ENCODE assay signal across 17 cellular contexts in the genomic region with DNA sequence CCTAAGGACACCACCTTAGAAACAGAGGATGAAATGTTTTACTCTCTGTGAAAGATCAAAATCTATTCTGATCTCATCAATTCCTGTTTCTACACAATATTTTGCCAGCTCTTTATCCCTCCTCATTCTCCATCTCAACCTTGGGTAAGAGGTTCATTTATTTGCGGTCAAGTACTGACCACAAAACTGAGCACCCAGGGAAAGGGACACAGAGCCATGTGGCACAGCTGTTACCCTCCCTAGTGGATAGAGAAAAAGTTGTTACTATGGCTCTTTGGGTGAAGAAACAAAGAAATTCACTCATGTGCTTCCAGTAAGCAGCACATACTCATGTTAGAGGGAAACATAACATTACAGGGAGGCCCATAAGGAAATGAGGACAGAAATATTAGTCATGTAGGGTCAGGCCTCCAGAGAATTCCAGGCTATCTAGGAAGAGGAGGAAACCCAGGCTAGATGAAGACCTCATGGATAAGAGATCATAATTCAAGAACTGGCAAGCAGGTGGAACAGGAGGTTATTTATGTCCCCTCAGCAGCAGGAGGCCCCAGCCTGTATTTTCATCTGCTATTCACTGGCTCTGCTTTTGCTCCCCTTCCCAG.
DNase-seq lines count a peak whose midpoint lies in the region; TF ChIP-seq lines count a peak whose summit lies in the region.
"Had no signal": no experiment of that assay in that cellular context is flagged by ENCODE, and none has a peak within 500 bp of the region (broad histone marks: within the 10 kb centered on the region; RNA-seq: fewer than 3 reads in every experiment).

No MANE protein-coding gene starts in this region.

- DNase-seq in GF-D8 (lab: John Stamatoyannopoulos, UW) (peak; percentile 38), NCI-H146 treated with DMSO at 0.1 percent for 48 hours (lab: John Stamatoyannopoulos, UW; ENCODE audit: unreplicated experiment) (peak; percentile 57), fibroblast of the aortic adventitia (ENCODE audit: low read depth) (peak; percentile 46), pulmonary artery endothelial cell (ENCODE audit: low read depth, low spot score) (peak; percentile 32), GOT3 (lab: John Stamatoyannopoulos, UW) (no peak), chondrocyte (ENCODE audit: low spot score) (no peak), GM10266 (ENCODE audit: extremely low spot score) (no peak)
- DNase-seq: activated naive CD4-positive, alpha-beta T cell; mammary epithelial cell; NCI-H1436; posterior cingulate gyrus; stimulated activated CD4-positive, alpha-beta T cell treated with anti-CD3 and anti-CD28 coated beads, Interleukin-4, amount 100 ng/mL, for 4 hours; substantia nigra; uterus had no signal

- no peak for TF ChIP-seq CTCF in fibroblast of the aortic adventitia (IDR thresholded peaks at IDR 0.05; ENCODE audit: insufficient read depth, low read length)
- TF ChIP-seq CTCF in chondrocyte (IDR thresholded peaks at IDR 0.05), result no peak
- no peak for TF ChIP-seq CTCF in GM10266 (IDR thresholded peaks at IDR 0.05; ENCODE audit: control insufficient read depth, insufficient read depth, low read depth, missing control alignments)

- no peak overlapping the region for H3K27ac Mint-ChIP-seq in chondrocyte (ENCODE audit: unreplicated experiment)
- H3K27ac Mint-ChIP-seq: natural killer cell treated with Interleukin-12 subunit alpha and Interleukin-12 subunit beta and Interleukin-15 and Interleukin-18, amount 100 ng/mL, for 72 hours had no signal

- peaks cover 2% of the 10 kb centered on the region for H3K36me3 Mint-ChIP-seq in chondrocyte (ENCODE audit: low read depth)
- H3K36me3 Mint-ChIP-seq: natural killer cell treated with Interleukin-12 subunit alpha and Interleukin-12 subunit beta and Interleukin-15 and Interleukin-18, amount 100 ng/mL, for 72 hours had no signal

- H3K4me3 Mint-ChIP-seq in chondrocyte (ENCODE audit: unreplicated experiment), result no peak overlapping the region
- H3K4me3 Mint-ChIP-seq: natural killer cell treated with Interleukin-12 subunit alpha and Interleukin-12 subunit beta and Interleukin-15 and Interleukin-18, amount 100 ng/mL, for 72 hours had no signal

- H3K27me3 Mint-ChIP-seq in chondrocyte (ENCODE audit: low read depth), result no peaks in the 10 kb centered on the region
- H3K27me3 Mint-ChIP-seq: natural killer cell treated with Interleukin-12 subunit alpha and Interleukin-12 subunit beta and Interleukin-15 and Interleukin-18, amount 100 ng/mL, for 72 hours had no signal

- H3K4me1 Mint-ChIP-seq in chondrocyte (ENCODE audit: low read depth), result no peaks in the 10 kb centered on the region

- H3K9me3 Mint-ChIP-seq in chondrocyte (ENCODE audit: low read depth), result no peaks in the 10 kb centered on the region
- H3K9me3 Mint-ChIP-seq: natural killer cell treated with Interleukin-12 subunit alpha and Interleukin-12 subunit beta and Interleukin-15 and Interleukin-18, amount 100 ng/mL, for 72 hours had no signal

- no peak overlapping the region for H3K4me3 ChIP-seq in fibroblast of the aortic adventitia (ENCODE audit: low read depth, low read length)
- H3K4me3 ChIP-seq: BLaER1 treated with 17β-estradiol and CSF1 and Interleukin-3, amounts not matched to agents 10 nM and 100 nM; coronary artery; uterus had no signal

Comparison
In these comparisons a context has a peak if more than half of its experiments do, and no peak if none do; other contexts are left out.
1. DNase-seq: peak in GF-D8 (single experiment), NCI-H146 treated with DMSO at 0.1 percent for 48 hours (single experiment), fibroblast of the aortic adventitia (single experiment) and pulmonary artery endothelial cell (single experiment); none in GOT3 (single experiment), chondrocyte (single experiment) and GM10266 (single experiment).